In genomic region chr2:231050018-231050901, GRCh38 we compare ENCODE assay signal across 1 cellular context.
TF ChIP-seq lines count a peak whose summit lies in the region.

No MANE protein-coding gene starts in this region.

TF ChIP-seq in liver, 16 proteins besides CTCF, POLR2A, EP300 and RAD21 (continued from another document):
- peak; percentile 90 for TF ChIP-seq NR2F2 (IDR thresholded peaks at IDR 0.05)
- peak; percentile 88 for TF ChIP-seq MAX (IDR thresholded peaks at IDR 0.05)
- TF ChIP-seq FOXA2 (IDR thresholded peaks at IDR 0.05): peak; percentile 88
